Comparison of ENCODE assay signal across 12 cellular contexts in the genomic region with DNA sequence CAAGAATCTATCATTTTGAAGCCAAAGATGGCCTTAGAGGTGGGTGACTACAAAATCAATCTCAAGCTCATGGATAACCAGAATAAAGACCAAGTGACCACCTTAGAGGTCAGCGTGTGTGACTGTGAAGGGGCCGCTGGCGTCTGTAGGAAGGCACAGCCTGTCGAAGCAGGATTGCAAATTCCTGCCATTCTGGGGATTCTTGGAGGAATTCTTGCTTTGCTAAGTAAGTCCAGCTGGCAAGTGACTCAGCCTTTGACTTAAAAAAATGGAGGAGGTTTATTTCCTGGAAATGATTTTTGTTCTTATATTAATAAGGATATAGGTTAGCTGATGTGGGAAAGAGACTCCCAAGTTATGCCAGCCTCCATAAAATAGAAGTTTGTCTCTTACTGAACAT. TPM values are rescaled to one million over a fixed set of nuclear protein-coding genes. Genes with fewer than 3 reads are reported as not detected.
A peak's percentile ranks its signal among the peaks of the same experiment; 100 is the strongest.
DNase-seq lines count a peak whose midpoint lies in the region; ATAC-seq and TF ChIP-seq lines count a peak whose summit lies in the region.
"Had no signal": no experiment of that assay in that cellular context is flagged by ENCODE, and none has a peak within 500 bp of the region (broad histone marks: within the 10 kb centered on the region; RNA-seq: fewer than 3 reads in every experiment).

No MANE protein-coding gene starts in this region.

- H2BK5ac ChIP-seq in trophoblast cell (ENCODE audit: low read depth, low read length, poor library complexity) = no peak overlapping the region

- H3K79me2 ChIP-seq in SK-N-SH (ENCODE audit: insufficient read depth) (no peaks in the 10 kb centered on the region), trophoblast cell (ENCODE audit: control insufficient read depth, insufficient read depth, low read length, poor library complexity) (no peaks in the 10 kb centered on the region)

- no peak overlapping the region for H3K18ac ChIP-seq in trophoblast cell (ENCODE audit: low read length)

- H3K23ac ChIP-seq in trophoblast cell (ENCODE audit: low read length) = no peak overlapping the region

- no peak overlapping the region for H4K91ac ChIP-seq in trophoblast cell (ENCODE audit: low read depth, low read length)

- H3K9me2 ChIP-seq in SK-N-SH = no peaks in the 10 kb centered on the region

- H3K4me2 ChIP-seq in SK-N-SH (0 out of 2 replicates have a peak overlapping the region, but pooled peaks have one; percentile 18), trophoblast cell (ENCODE audit: low read length) (no peak overlapping the region)

- H3K36me3 ChIP-seq in SK-N-SH (replicated peaks in 1 of 2; ENCODE audit: control insufficient read depth in 1 of 2, insufficient read depth in 2 of 2, low read length in 1 of 2) (no peaks in the 10 kb centered on the region), trophoblast cell (ENCODE audit: control insufficient read depth in 1 of 2, insufficient read depth in 2 of 2, low read length in 2 of 2) (peaks cover 32 to 47% of the 10 kb centered on the region in 2 experiments)
- H3K36me3 ChIP-seq: adrenal gland, spleen had no signal

- peaks cover 6% of the 10 kb centered on the region for H3F3A ChIP-seq in SK-N-SH (replicated peaks; ENCODE audit: insufficient read depth)

- TF ChIP-seq EP300 in SK-N-SH (IDR thresholded peaks at IDR 0.05; ENCODE audit: borderline replicate concordance in 1 of 2, low read depth in 1 of 2, low read length in 1 of 2) = no peak; a peak in 1 of 4 replicates

- peak overlapping the region in 1 of 2 experiments; percentile 47; a peak in 3 of 4 replicates for H3K27ac ChIP-seq in SK-N-SH (ENCODE audit: low read depth in 2 of 2, low read length in 1 of 2)
- H3K27ac ChIP-seq in trophoblast cell (ENCODE audit: low read depth, low read length) = peak overlapping the region; percentile 76
- H3K27ac ChIP-seq: adrenal gland had no signal

- no peak for TF ChIP-seq CTCF in SK-N-SH (IDR thresholded peaks at IDR 0.05)

- CTCF ChIA-PET in SK-N-SH (lab: Yijun Ruan, JAX) = interaction anchor here (1.3 to 2.6 kb wide), 2 partner anchors 233 to 294 kb away, joined by 3 to 7 read pairs; no protein-coding TSS in a partner anchor

- no peak overlapping the region for H3K4me3 ChIP-seq in SK-N-SH (ENCODE audit: low read depth in 2 of 2, low read length in 1 of 2)
- no peak overlapping the region for H3K4me3 ChIP-seq in trophoblast cell (ENCODE audit: low read depth, low read length)
- H3K4me3 ChIP-seq: adrenal gland, spleen had no signal

- WGBS in SK-N-SH (ENCODE audit: low lambda C conversion rate) = 54% methylated on average over 4 of the region's 4 CpGs
- no CpG with 5 or more reads among the region's 4 CpGs for WGBS in trophoblast cell (ENCODE audit: extremely low coverage, insufficient coverage, insufficient read length)

- H3K79me1 ChIP-seq in trophoblast cell (ENCODE audit: low read length) = peaks cover 4% of the 10 kb centered on the region

- H3K9ac ChIP-seq in SK-N-SH (no peak overlapping the region), trophoblast cell (ENCODE audit: low read length) (no peak overlapping the region)

- POLR2A ChIA-PET in SK-N-SH (lab: Yijun Ruan, JAX) = no interaction called here

- H3K27me3 ChIP-seq in SK-N-SH (ENCODE audit: insufficient read depth) (no peaks in the 10 kb centered on the region; the same call in 1 of the 2 replicates), trophoblast cell (ENCODE audit: insufficient read depth, low read length) (no peaks in the 10 kb centered on the region)
- H3K27me3 ChIP-seq: adrenal gland, spleen had no signal

- DNase-seq in GM04503 (ENCODE audit: low read depth) (peak; percentile 71), SK-N-SH (no peak), fibroblast of the conjunctiva (ENCODE audit: low read depth) (peak; percentile 67), trophoblast cell (peak; percentile 84 to 94), NCI-H524 (lab: John Stamatoyannopoulos, UW) (no peak), KG1 (lab: John Stamatoyannopoulos, UW) (no peak)
- DNase-seq: adrenal gland, DMS79, foreskin melanocyte, spleen had no signal

- ATAC-seq in GM21576 (IDR thresholded peaks at IDR 0.05; ENCODE audit: unreplicated experiment) (no peak), HG03159 (IDR thresholded peaks at IDR 0.05; ENCODE audit: unreplicated experiment) (no peak)

- no peaks in the 10 kb centered on the region for H3K9me3 ChIP-seq in SK-N-SH
- no peaks in the 10 kb centered on the region for H3K9me3 ChIP-seq in trophoblast cell (ENCODE audit: insufficient read depth, low read depth, low read length)
- H3K9me3 ChIP-seq: adrenal gland had no signal

- H2AK5ac ChIP-seq in trophoblast cell (ENCODE audit: low read length) = no peak overlapping the region

- H2BK12ac ChIP-seq in trophoblast cell (ENCODE audit: low read length) = no peak overlapping the region

- H4K8ac ChIP-seq in trophoblast cell (ENCODE audit: low read depth, low read length) = no peak overlapping the region

- TF ChIP-seq RAD21 in SK-N-SH (IDR thresholded peaks at IDR 0.05; ENCODE audit: low read length) = no peak

- no peak overlapping the region for H2BK120ac ChIP-seq in trophoblast cell (ENCODE audit: insufficient read depth, low read length, poor library complexity)

- H2AFZ ChIP-seq in SK-N-SH (ENCODE audit: low read depth) (peak overlapping the region; percentile 47; the same call in 1 of the 2 replicates), trophoblast cell (ENCODE audit: insufficient read depth, low read length, poor library complexity) (no peak overlapping the region)

- H3K14ac ChIP-seq in trophoblast cell (ENCODE audit: low read length) = no peak overlapping the region

- no peak overlapping the region for H4K12ac ChIP-seq in trophoblast cell (ENCODE audit: low read depth, low read length)

- no peaks in the 10 kb centered on the region for H4K20me1 ChIP-seq in SK-N-SH (ENCODE audit: insufficient read depth)

- no peak overlapping the region for H3K4ac ChIP-seq in trophoblast cell (ENCODE audit: low read depth, low read length)

- H3K4me1 ChIP-seq in SK-N-SH (ENCODE audit: control insufficient read depth in 1 of 2, insufficient read depth in 2 of 2, low read depth in 1 of 2, low read length in 1 of 2) = no peaks in the 10 kb centered on the region
- peaks cover 2 to 11% of the 10 kb centered on the region in 2 experiments for H3K4me1 ChIP-seq in trophoblast cell (ENCODE audit: control insufficient read depth in 1 of 2, insufficient read depth in 2 of 2, low read length in 2 of 2)
- H3K4me1 ChIP-seq: adrenal gland, spleen had no signal

TF ChIP-seq in SK-N-SH, 30 proteins besides CTCF, POLR2A, EP300 and RAD21 (continues in another document):
- TF ChIP-seq SMC3 (IDR thresholded peaks at IDR 0.05; ENCODE audit: low read depth, low read length) (no peak), TCF12 (IDR thresholded peaks at IDR 0.05) (peak; percentile 77), CHD2 (IDR thresholded peaks at IDR 0.05; ENCODE audit: low read length, partially characterized antibody) (no peak), EZH2phosphoT487 (IDR thresholded peaks at IDR 0.05; ENCODE audit: borderline replicate concordance, low read depth) (no peak), JUND (IDR thresholded peaks at IDR 0.05) (peak; percentile 53), POLR2AphosphoS5 (IDR thresholded peaks at IDR 0.05; ENCODE audit: low read depth, low read length) (peak; percentile 50; the same call in 1 of the 2 replicates), ZBTB33 (IDR thresholded peaks at IDR 0.05; ENCODE audit: borderline replicate concordance, low read depth) (no peak), MXI1 (IDR thresholded peaks at IDR 0.05; ENCODE audit: low read depth, low read length) (no peak)
- TF ChIP-seq, protein P1, sequence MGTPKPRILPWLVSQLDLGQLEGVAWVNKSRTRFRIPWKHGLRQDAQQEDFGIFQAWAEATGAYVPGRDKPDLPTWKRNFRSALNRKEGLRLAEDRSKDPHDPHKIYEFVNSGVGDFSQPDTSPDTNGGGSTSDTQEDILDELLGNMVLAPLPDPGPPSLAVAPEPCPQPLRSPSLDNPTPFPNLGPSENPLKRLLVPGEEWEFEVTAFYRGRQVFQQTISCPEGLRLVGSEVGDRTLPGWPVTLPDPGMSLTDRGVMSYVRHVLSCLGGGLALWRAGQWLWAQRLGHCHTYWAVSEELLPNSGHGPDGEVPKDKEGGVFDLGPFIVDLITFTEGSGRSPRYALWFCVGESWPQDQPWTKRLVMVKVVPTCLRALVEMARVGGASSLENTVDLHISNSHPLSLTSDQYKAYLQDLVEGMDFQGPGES (IDR thresholded peaks at IDR 0.05; ENCODE audit: low read depth, low read length) = no peak
- TF ChIP-seq, protein P2, sequence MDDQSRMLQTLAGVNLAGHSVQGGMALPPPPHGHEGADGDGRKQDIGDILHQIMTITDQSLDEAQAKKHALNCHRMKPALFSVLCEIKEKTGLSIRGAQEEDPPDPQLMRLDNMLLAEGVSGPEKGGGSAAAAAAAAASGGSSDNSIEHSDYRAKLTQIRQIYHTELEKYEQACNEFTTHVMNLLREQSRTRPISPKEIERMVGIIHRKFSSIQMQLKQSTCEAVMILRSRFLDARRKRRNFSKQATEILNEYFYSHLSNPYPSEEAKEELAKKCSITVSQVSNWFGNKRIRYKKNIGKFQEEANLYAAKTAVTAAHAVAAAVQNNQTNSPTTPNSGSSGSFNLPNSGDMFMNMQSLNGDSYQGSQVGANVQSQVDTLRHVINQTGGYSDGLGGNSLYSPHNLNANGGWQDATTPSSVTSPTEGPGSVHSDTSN (IDR thresholded peaks at IDR 0.05) = no peak

RNA-seq across cellular contexts. Expression of gene TANGO6, which starts 19.9 kb away (rescaled TPM):
- polyA plus RNA-seq in SK-N-SH (2012; rRNA removed) = 5.5 and 6.5 TPM in 2 replicates
- polyA plus RNA-seq in SK-N-SH (2012; cell fraction: cytosol; rRNA removed) = 4.6 and 4.7 TPM in 2 replicates
- 7.0 and 9.4 TPM in 2 replicates for polyA plus RNA-seq in SK-N-SH (2012; cell fraction: nucleus; rRNA removed)
- polyA plus RNA-seq in trophoblast cell (2013) = 3.1 and 3.6 TPM in 2 replicates

Comparison
In these comparisons a context has a peak if more than half of its experiments do, and no peak if none do; other contexts are left out.
1. DNase-seq: peak in GM04503 (single experiment), fibroblast of the conjunctiva (single experiment) and trophoblast cell (2 of 2); none in SK-N-SH (single experiment), NCI-H524 (0 of 2) and KG1 (single experiment).